Comparison of ENCODE assay signal across 17 cellular contexts in the genomic region with DNA sequence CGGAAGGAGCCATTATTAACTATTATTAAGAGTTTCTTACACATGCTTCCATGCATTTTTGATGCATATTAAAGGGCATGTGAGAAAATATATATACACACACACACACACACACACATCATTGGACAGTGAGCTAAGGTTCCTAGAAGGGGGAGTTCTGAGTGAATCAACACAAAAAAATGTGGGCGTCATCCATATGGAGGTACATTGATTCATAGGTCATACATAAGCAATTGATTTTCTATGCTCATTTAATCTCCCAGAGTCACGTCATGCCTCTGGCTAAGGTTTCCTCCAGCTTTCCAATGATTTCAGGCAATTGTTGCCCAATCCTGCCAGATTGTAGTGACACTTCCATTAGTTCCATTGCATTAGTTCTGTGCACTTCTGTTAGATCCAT.
"Had no signal": no experiment of that assay in that cellular context is flagged by ENCODE, and none has a peak within 500 bp of the region (broad histone marks: within the 10 kb centered on the region; RNA-seq: fewer than 3 reads in every experiment).

No MANE protein-coding gene starts in this region.

- H3K4me2 ChIP-seq: hepatocyte had no signal

- H2AFZ ChIP-seq: hepatocyte had no signal

- H3K27me3 ChIP-seq: hepatocyte, tibial nerve, vagina had no signal

- H3K36me3 ChIP-seq: left ventricle myocardium inferior, tibial nerve, vagina had no signal

- H3K4me1 ChIP-seq: left ventricle myocardium inferior, vagina had no signal

- H3K9me3 ChIP-seq: vagina had no signal

- FAIRE-seq: keratinocyte had no signal

- H3K4me3 ChIP-seq: hepatocyte, left ventricle myocardium inferior, skin epidermis, tibial nerve, vagina had no signal

- H3K27ac ChIP-seq: hepatocyte, left ventricle myocardium inferior, skin epidermis, tibial nerve, vagina had no signal

- DNase-seq: activated naive CD4-positive, alpha-beta T cell; activated naive CD8-positive, alpha-beta T cell treated with anti-CD3 and anti-CD28 coated beads, Interleukin-2, amount 50 U/mL, for 24 hours; aorta; left ventricle myocardium inferior; naive thymus-derived CD8-positive, alpha-beta T cell; stimulated activated CD4-positive, alpha-beta T cell treated with anti-CD3 and anti-CD28 coated beads, Interleukin-4, amount 100 ng/mL, for 24 hours; stimulated activated naive CD4-positive, alpha-beta T cell; substantia nigra; T-cell; T-helper 9 cell had no signal

- H3K79me2 ChIP-seq: hepatocyte had no signal

- ATAC-seq: activated CD4-positive, CD25-positive, alpha-beta regulatory T cell treated with anti-CD3 and anti-CD28 coated beads, Interleukin-2, amount 50 U/mL, for 24 hours; activated naive CD8-positive, alpha-beta T cell treated with anti-CD3 and anti-CD28 coated beads, Interleukin-2, amount 50 U/mL, for 24 hours; esophagus mucosa; naive thymus-derived CD8-positive, alpha-beta T cell; T-cell had no signal
